ENCODE assay signal across 1 cellular context in genomic region chr4:54092800-54093608, GRCh38.
TF ChIP-seq lines count a peak whose summit lies in the region.

No MANE protein-coding gene starts in this region.

TF ChIP-seq in IMR-90, 13 proteins besides CTCF, POLR2A, EP300 and RAD21:
- TF ChIP-seq MAZ (IDR thresholded peaks at IDR 0.05; ENCODE audit: borderline replicate concordance, low read depth, low read length) = no peak
- TF ChIP-seq RCOR1 (IDR thresholded peaks at IDR 0.05; ENCODE audit: insufficient replicate concordance, low read length) = no peak
